Comparison of ENCODE assay signal across 1 cellular context in genomic region chr4:109389367-109390118, GRCh38.
TF ChIP-seq lines count a peak whose summit lies in the region.

No MANE protein-coding gene starts in this region.

TF ChIP-seq in H1, 55 proteins besides CTCF, POLR2A, EP300 and RAD21 (continued from another document):
- TF ChIP-seq RNF2 (IDR thresholded peaks at IDR 0.05; ENCODE audit: borderline replicate concordance, low read depth, low read length, missing control alignments, poor library complexity, severe bottlenecking) (no peak), USF2 (IDR thresholded peaks at IDR 0.05; ENCODE audit: low read length) (no peak), CTBP2 (IDR thresholded peaks at IDR 0.05; ENCODE audit: borderline replicate concordance, insufficient read depth, insufficient read length, low read length) (no peak), MAFK (IDR thresholded peaks at IDR 0.05; ENCODE audit: low read depth, low read length) (no peak)
